ENCODE assay signal across 11 cellular contexts in genomic region chr12:122403115-122403770, GRCh38. TPM values are rescaled to one million over a fixed set of nuclear protein-coding genes. Genes with fewer than 3 reads are reported as not detected.
DNase-seq lines count a peak whose midpoint lies in the region; ATAC-seq lines count a peak whose summit lies in the region.
"Had no signal": no experiment of that assay in that cellular context is flagged by ENCODE, and none has a peak within 500 bp of the region (broad histone marks: within the 10 kb centered on the region; RNA-seq: fewer than 3 reads in every experiment).

No MANE protein-coding gene starts in this region.

- H3K27ac Mint-ChIP-seq in activated T-helper 1 cell treated with anti-CD3 and anti-CD28 coated beads, Interleukin-12 subunit alpha, Interleukin-12 subunit beta, Interleukin-2, Interleukin-4 antibody, amounts not matched to agents 30 ng/mL and 10 ng/mL and 1 ng/mL, durations not matched to agents 14 hours and 24 hours and 36 hours = peak overlapping the region; percentile 45

- ATAC-seq in activated T-cell treated with anti-CD3 and anti-CD28 coated beads, Interleukin-2, amount 50 U/mL, for 4 hours = peak; percentile 32 to 57
- ATAC-seq in HG02610 (IDR thresholded peaks at IDR 0.05; ENCODE audit: unreplicated experiment) = peak; percentile 57
- peak; percentile 38 for ATAC-seq in stimulated activated naive CD8-positive, alpha-beta T cell treated with anti-CD3 and anti-CD28 coated beads, Interleukin-15, Interleukin-2, amounts not matched to agents 100 U/mL and 50 U/mL, for 24 hours

- H3K9me3 Mint-ChIP-seq in activated T-cell treated with anti-CD3 and anti-CD28 coated beads, Interleukin-2, amount 50 U/mL, for 4 hours = no peaks in the 10 kb centered on the region
- no peaks in the 10 kb centered on the region for H3K9me3 Mint-ChIP-seq in activated T-helper 1 cell treated with anti-CD3 and anti-CD28 coated beads, Interleukin-12 subunit alpha, Interleukin-12 subunit beta, Interleukin-2, Interleukin-4 antibody, amounts not matched to agents 30 ng/mL and 10 ng/mL and 1 ng/mL, durations not matched to agents 14 hours and 24 hours and 36 hours

- peaks cover 11% of the 10 kb centered on the region for H3K36me3 Mint-ChIP-seq in activated T-cell treated with anti-CD3 and anti-CD28 coated beads, Interleukin-2, amount 50 U/mL, for 4 hours (ENCODE audit: insufficient read depth)
- peaks cover 20% of the 10 kb centered on the region for H3K36me3 Mint-ChIP-seq in activated T-helper 1 cell treated with anti-CD3 and anti-CD28 coated beads, Interleukin-12 subunit alpha, Interleukin-12 subunit beta, Interleukin-2, Interleukin-4 antibody, amounts not matched to agents 30 ng/mL and 10 ng/mL and 1 ng/mL, durations not matched to agents 14 hours and 24 hours and 36 hours (ENCODE audit: low read depth)

- H3K27me3 Mint-ChIP-seq in activated T-cell treated with anti-CD3 and anti-CD28 coated beads, Interleukin-2, amount 50 U/mL, for 4 hours (ENCODE audit: low read depth) = no peaks in the 10 kb centered on the region
- H3K27me3 Mint-ChIP-seq in activated T-helper 1 cell treated with anti-CD3 and anti-CD28 coated beads, Interleukin-12 subunit alpha, Interleukin-12 subunit beta, Interleukin-2, Interleukin-4 antibody, amounts not matched to agents 30 ng/mL and 10 ng/mL and 1 ng/mL, durations not matched to agents 14 hours and 24 hours and 36 hours (ENCODE audit: insufficient read depth) = no peaks in the 10 kb centered on the region

- H3K4me1 Mint-ChIP-seq in activated T-cell treated with anti-CD3 and anti-CD28 coated beads, Interleukin-2, amount 50 U/mL, for 4 hours (ENCODE audit: low read depth) = peaks cover 39% of the 10 kb centered on the region
- H3K4me1 Mint-ChIP-seq in activated T-helper 1 cell treated with anti-CD3 and anti-CD28 coated beads, Interleukin-12 subunit alpha, Interleukin-12 subunit beta, Interleukin-2, Interleukin-4 antibody, amounts not matched to agents 30 ng/mL and 10 ng/mL and 1 ng/mL, durations not matched to agents 14 hours and 24 hours and 36 hours (ENCODE audit: low read depth) = peaks cover 31% of the 10 kb centered on the region

- intact Hi-C loops in activated T-helper 1 cell treated with anti-CD3 and anti-CD28 coated beads, Interleukin-12 subunit alpha, Interleukin-12 subunit beta, Interleukin-2, Interleukin-4 antibody, amounts not matched to agents 30 ng/mL and 10 ng/mL and 1 ng/mL, durations not matched to agents 14 hours and 24 hours and 36 hours (cut with micrococcal nuclease) = loop anchor here (1.0 kb wide), 1 partner anchor 10 kb away; no protein-coding TSS in a partner anchor

- DNase-seq in activated T-cell treated with anti-CD3 and anti-CD28 coated beads, Interleukin-2, amount 50 U/mL, for 4 hours = no peak
- DNase-seq in activated T-cell treated with anti-CD3 and anti-CD28 coated beads, Interleukin-2, amount 50 U/mL, for 1 hour = no peak
- no peak for DNase-seq in activated T-helper 1 cell treated with anti-CD3 and anti-CD28 coated beads, Interleukin-12 subunit alpha, Interleukin-12 subunit beta, Interleukin-2, Interleukin-4 antibody, amounts not matched to agents 30 ng/mL and 10 ng/mL and 1 ng/mL, durations not matched to agents 14 hours and 24 hours and 36 hours (ENCODE audit: low spot score)
- no peak for DNase-seq in stimulated activated naive CD8-positive, alpha-beta T cell treated with anti-CD3 and anti-CD28 coated beads, Interleukin-15, Interleukin-2, amounts not matched to agents 100 U/mL and 50 U/mL, for 24 hours
- DNase-seq in NCI-H187 treated with DMSO at 0.1 percent for 48 hours (lab: John Stamatoyannopoulos, UW) (no peak), GDM1 (lab: John Stamatoyannopoulos, UW) (no peak), occipital lobe (lab: John Stamatoyannopoulos, UW) (no peak)
- DNase-seq: BE2C, mesendoderm, NCI-H2029 treated with DMSO at 0.1 percent for 48 hours had no signal

- H3K4me3 Mint-ChIP-seq in activated T-cell treated with anti-CD3 and anti-CD28 coated beads, Interleukin-2, amount 50 U/mL, for 4 hours = no peak overlapping the region
- H3K4me3 Mint-ChIP-seq in activated T-helper 1 cell treated with anti-CD3 and anti-CD28 coated beads, Interleukin-12 subunit alpha, Interleukin-12 subunit beta, Interleukin-2, Interleukin-4 antibody, amounts not matched to agents 30 ng/mL and 10 ng/mL and 1 ng/mL, durations not matched to agents 14 hours and 24 hours and 36 hours = no peak overlapping the region

RNA-seq across cellular contexts. Expression of gene CLIP1, which starts 19.2 kb away (rescaled TPM):
- total RNA-seq in activated T-cell treated with anti-CD3 and anti-CD28 coated beads, Interleukin-2, amount 50 U/mL, for 4 hours = 10 to 100 TPM; 52.6 to 61.1 (median 53.1) TPM
- total RNA-seq in activated T-helper 1 cell treated with anti-CD3 and anti-CD28 coated beads, Interleukin-12 subunit alpha, Interleukin-12 subunit beta, Interleukin-2, Interleukin-4 antibody, amounts not matched to agents 30 ng/mL and 10 ng/mL and 1 ng/mL, durations not matched to agents 14 hours and 24 hours and 36 hours = 64.1 and 71.9 TPM in 2 replicates
- total RNA-seq in occipital lobe = 73.5 TPM
